Comparison of ENCODE assay signal across 9 cellular contexts in the genomic region with DNA sequence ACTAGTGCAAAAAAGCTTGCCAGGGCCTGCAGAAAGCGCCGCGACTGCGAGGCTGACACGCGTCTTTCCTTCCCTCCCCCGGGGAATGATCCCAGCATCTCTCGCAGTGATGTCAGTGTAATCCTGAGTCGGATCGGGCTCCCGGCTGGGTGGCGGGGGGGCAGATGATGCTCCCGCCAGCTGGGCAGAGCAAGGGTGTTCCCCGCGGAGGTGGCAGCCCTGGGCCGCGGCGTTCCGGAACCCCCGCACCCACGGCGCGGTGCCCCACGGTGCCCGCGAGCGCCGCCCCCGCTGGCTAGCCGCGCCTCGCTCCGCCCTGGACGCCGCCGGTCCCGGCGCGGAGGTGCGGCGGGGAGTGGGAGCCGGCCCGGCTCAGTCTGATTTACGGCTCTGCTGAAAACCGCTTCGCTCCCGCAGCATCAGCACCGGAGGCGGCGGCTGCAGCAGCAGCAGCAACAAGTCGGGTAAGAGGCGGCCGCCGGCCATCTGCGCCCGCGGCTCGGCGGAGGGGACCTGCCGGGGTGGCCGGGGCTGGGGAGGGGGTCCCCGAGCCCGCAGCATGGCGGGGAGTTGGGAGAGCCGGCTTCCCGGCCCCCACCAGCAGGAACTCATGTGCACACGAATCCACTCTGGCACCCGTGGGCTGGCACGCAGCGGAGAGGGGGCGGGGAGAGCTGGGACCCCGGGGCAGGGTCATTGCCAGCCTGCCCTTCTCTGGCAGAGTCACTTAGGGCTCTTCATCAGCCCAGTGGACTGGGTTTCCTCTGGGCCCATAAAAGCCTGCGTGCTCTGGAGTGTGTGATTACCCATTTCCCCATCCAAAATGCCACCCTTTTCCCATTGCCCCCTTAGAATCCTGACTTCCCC. TPM values are rescaled to one million over a fixed set of nuclear protein-coding genes. Genes with fewer than 3 reads are reported as not detected.
DNase-seq lines count a peak whose midpoint lies in the region; ATAC-seq and FAIRE-seq lines count a peak whose summit lies in the region.
"Had no signal": no experiment of that assay in that cellular context is flagged by ENCODE, and none has a peak within 500 bp of the region (broad histone marks: within the 10 kb centered on the region; RNA-seq: fewer than 3 reads in every experiment).

A gene with protein sequence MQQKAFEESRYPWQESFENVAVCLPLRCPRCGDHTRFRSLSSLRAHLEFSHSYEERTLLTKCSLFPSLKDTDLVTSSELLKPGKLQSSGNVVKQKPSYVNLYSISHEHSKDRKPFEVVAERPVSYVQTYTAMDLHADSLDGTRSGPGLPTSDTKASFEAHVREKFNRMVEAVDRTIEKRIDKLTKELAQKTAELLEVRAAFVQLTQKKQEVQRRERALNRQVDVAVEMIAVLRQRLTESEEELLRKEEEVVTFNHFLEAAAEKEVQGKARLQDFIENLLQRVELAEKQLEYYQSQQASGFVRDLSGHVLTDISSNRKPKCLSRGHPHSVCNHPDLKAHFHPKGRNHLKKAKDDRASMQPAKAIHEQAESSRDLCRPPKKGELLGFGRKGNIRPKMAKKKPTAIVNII (plus strand): TSS at position 375 of the 867 bp plus-strand sequence. CDS start 1,825 bp downstream, outside the sequence.

- H3K27me3 Mint-ChIP-seq in activated naive CD8-positive, alpha-beta T cell treated with anti-CD3 and anti-CD28 coated beads for 36 hours, result peaks cover 41% of the 10 kb centered on the region

- H3K4me3 Mint-ChIP-seq in activated naive CD8-positive, alpha-beta T cell treated with anti-CD3 and anti-CD28 coated beads for 36 hours, result peak within 1 kb of the TSS; percentile 60

- FAIRE-seq in RCC 7860 (lab: Jason Lieb, UNC), result no peak
- FAIRE-seq: A204.1 had no signal

- H3K27ac Mint-ChIP-seq in activated naive CD8-positive, alpha-beta T cell treated with anti-CD3 and anti-CD28 coated beads for 36 hours, result no peak within 1 kb of the TSS

- intact Hi-C loops in left cardiac atrium (cut with DNase I), result no loop called here

- H3K4me1 Mint-ChIP-seq in activated naive CD8-positive, alpha-beta T cell treated with anti-CD3 and anti-CD28 coated beads for 36 hours, result peaks cover 7% of the 10 kb centered on the region

- no peaks in the 10 kb centered on the region for H3K9me3 Mint-ChIP-seq in activated naive CD8-positive, alpha-beta T cell treated with anti-CD3 and anti-CD28 coated beads for 36 hours

- ATAC-seq in left cardiac atrium (peak; percentile 88 to 95), HG03460 (IDR thresholded peaks at IDR 0.05; ENCODE audit: unreplicated experiment) (no peak), GM19328 (IDR thresholded peaks at IDR 0.05; ENCODE audit: unreplicated experiment) (no peak)

- no peaks in the 10 kb centered on the region for H3K36me3 Mint-ChIP-seq in activated naive CD8-positive, alpha-beta T cell treated with anti-CD3 and anti-CD28 coated beads for 36 hours

- peak in 2 of 3 experiments; percentile 65 to 72 for DNase-seq in NCI-H1417 (lab: John Stamatoyannopoulos, UW)
- DNase-seq in NCI-H1417 treated with DMSO at 0.1 percent for 48 hours (lab: John Stamatoyannopoulos, UW), result no peak
- peak; percentile 42 for DNase-seq in RCC 7860 (ENCODE audit: low spot score)
- DNase-seq in activated naive CD8-positive, alpha-beta T cell treated with anti-CD3 and anti-CD28 coated beads for 36 hours, result peak; percentile 47
- peak; percentile 33 for DNase-seq in left cardiac atrium
- peak; percentile 72 for DNase-seq in pons (ENCODE audit: low spot score)

RNA-seq across cellular contexts. Expression of the gene that starts here (rescaled TPM):
- not detected for total RNA-seq in activated naive CD8-positive, alpha-beta T cell treated with anti-CD3 and anti-CD28 coated beads for 36 hours
- 1 to 10 TPM; 1.8 to 3.7 TPM for total RNA-seq in left cardiac atrium

Comparison
In these comparisons a context has a peak if more than half of its experiments do, and no peak if none do; other contexts are left out.
1. Peak in DNase-seq in activated naive CD8-positive, alpha-beta T cell treated with anti-CD3 and anti-CD28 coated beads for 36 hours; RNA of the gene not detected or under 1 TPM.
2. ATAC-seq: peak in left cardiac atrium (2 of 2); none in HG03460 (single experiment) and GM19328 (single experiment).